In genomic region chr1:52660807-52661206, GRCh38 we compare ENCODE assay signal across 32 cellular contexts. TPM values are rescaled to one million over a fixed set of nuclear protein-coding genes. Genes with fewer than 3 reads are reported as not detected.
DNase-seq lines count a peak whose midpoint lies in the region; ATAC-seq and TF ChIP-seq lines count a peak whose summit lies in the region.
"Had no signal": no experiment of that assay in that cellular context is flagged by ENCODE, and none has a peak within 500 bp of the region (broad histone marks: within the 10 kb centered on the region; RNA-seq: fewer than 3 reads in every experiment).

No MANE protein-coding gene starts in this region.

- H3K79me2 ChIP-seq in neural progenitor cell (ENCODE audit: low read depth) (no peaks in the 10 kb centered on the region), GM23248 (ENCODE audit: insufficient read depth) (no peaks in the 10 kb centered on the region)

- H3K36me3 ChIP-seq in HUES48 (ENCODE audit: control insufficient read depth, insufficient read depth, low read length) (no peaks in the 10 kb centered on the region), neural progenitor cell (no peaks in the 10 kb centered on the region), GM23248 (ENCODE audit: low read depth) (no peaks in the 10 kb centered on the region)
- H3K36me3 ChIP-seq: esophagus squamous epithelium, MG63, pancreas, upper lobe of right lung had no signal

- H3K9me2 ChIP-seq in GM23248 (ENCODE audit: insufficient read depth): no peaks in the 10 kb centered on the region
- H3K9me2 ChIP-seq: SK-N-SH had no signal

- intact Hi-C loops in CD4-positive, alpha-beta T cell (cut with DNase I, micrococcal nuclease): loop anchor here in 1 of 2 experiments (10.0 kb wide), 1 partner anchor 56 kb away; the partner anchor contains the start of gene GPX7

- peaks cover 15% of the 10 kb centered on the region for H3K4me1 Mint-ChIP-seq in CD4-positive, alpha-beta T cell (ENCODE audit: low read depth)
- H3K4me1 Mint-ChIP-seq in brain (peaks cover 60% of the 10 kb centered on the region), neural progenitor cell (peaks cover 54% of the 10 kb centered on the region)

- WGBS in GM23248 (ENCODE audit: low coverage in 1 of 2, low lambda C conversion rate in 2 of 2, missing lambda C conversion rate in 2 of 2), 2 experiments: 72 to 75% methylated on average over 3 of the region's 3 CpGs

- ATAC-seq in CD4-positive, alpha-beta T cell (ENCODE audit: poor library complexity): no peak
- ATAC-seq: activated CD4-positive, alpha-beta T cell treated with anti-CD3 and anti-CD28 coated beads for 36 hours; GM12878; left cardiac atrium; pancreas; T-helper 17 cell; upper lobe of right lung had no signal

- no peaks in the 10 kb centered on the region for H3K9me3 ChIP-seq in CD4-positive, alpha-beta T cell (ENCODE audit: control insufficient read depth, low read length)
- H3K9me3 ChIP-seq in HUES48 (ENCODE audit: control insufficient read depth, insufficient read depth, low read length): no peaks in the 10 kb centered on the region
- H3K9me3 ChIP-seq in neural progenitor cell (ENCODE audit: low read depth): no peaks in the 10 kb centered on the region
- no peaks in the 10 kb centered on the region for H3K9me3 ChIP-seq in GM23248 (ENCODE audit: low read depth)
- H3K9me3 ChIP-seq: esophagus squamous epithelium, MG63, pancreas, SK-N-SH, upper lobe of right lung had no signal

- peaks cover 48% of the 10 kb centered on the region for H3K36me3 Mint-ChIP-seq in CD4-positive, alpha-beta T cell (ENCODE audit: low read depth)
- H3K36me3 Mint-ChIP-seq in brain (no peaks in the 10 kb centered on the region), neural progenitor cell (no peaks in the 10 kb centered on the region)

- H3K9ac ChIP-seq in HUES48 (ENCODE audit: low read depth, low read length): no peak overlapping the region
- H3K9ac ChIP-seq in neural progenitor cell: no peak overlapping the region
- no peak overlapping the region for H3K9ac ChIP-seq in GM23248
- H3K9ac ChIP-seq: BLaER1 treated with 17β-estradiol and CSF1 and Interleukin-3, amounts not matched to agents 10 nM and 100 nM; SK-N-SH had no signal

- H3K4me2 ChIP-seq in neural progenitor cell (peak overlapping the region; percentile 53), GM23248 (ENCODE audit: unreplicated experiment) (no peak overlapping the region)
- H3K4me2 ChIP-seq: BLaER1 treated with 17β-estradiol and CSF1 and Interleukin-3, amounts not matched to agents 10 nM and 100 nM; SK-N-SH had no signal

- CTCF ChIA-PET in CD4-positive, alpha-beta T cell (lab: Charles Lee): no interaction called here

- no peaks in the 10 kb centered on the region for H4K20me1 ChIP-seq in neural progenitor cell (ENCODE audit: low read depth)
- no peaks in the 10 kb centered on the region for H4K20me1 ChIP-seq in GM23248 (ENCODE audit: insufficient read depth)
- H4K20me1 ChIP-seq: BLaER1 treated with 17β-estradiol and CSF1 and Interleukin-3, amounts not matched to agents 10 nM and 100 nM had no signal

- no peaks in the 10 kb centered on the region for H3K27me3 Mint-ChIP-seq in CD4-positive, alpha-beta T cell
- H3K27me3 Mint-ChIP-seq in brain: peaks cover 3% of the 10 kb centered on the region
- H3K27me3 Mint-ChIP-seq in neural progenitor cell (ENCODE audit: insufficient read depth, low read depth): peaks cover 11% of the 10 kb centered on the region
- H3K27me3 Mint-ChIP-seq: activated CD4-positive, alpha-beta T cell treated with anti-CD3 and anti-CD28 coated beads for 36 hours; T-helper 17 cell had no signal

- H2AFZ ChIP-seq in neural progenitor cell (replicated peaks): no peak overlapping the region
- H2AFZ ChIP-seq in GM23248: no peak overlapping the region

- TF ChIP-seq CTCF in CD4-positive, alpha-beta T cell (IDR thresholded peaks at IDR 0.05): no peak
- no peak for TF ChIP-seq CTCF in brain (conservative IDR thresholded peaks at IDR 0.05)
- no peak for TF ChIP-seq CTCF in neural progenitor cell (IDR thresholded peaks at IDR 0.05)

- H3K27ac Mint-ChIP-seq in CD4-positive, alpha-beta T cell: peak overlapping the region; percentile 56
- peak overlapping the region in 3 of 5 experiments; percentile 69 to 98 (median 98) for H3K27ac Mint-ChIP-seq in brain
- peak overlapping the region; percentile 97 for H3K27ac Mint-ChIP-seq in neural progenitor cell
- H3K27ac Mint-ChIP-seq: T-helper 17 cell had no signal

- H3F3A ChIP-seq in neural progenitor cell (ENCODE audit: low read depth) (peaks cover 58% of the 10 kb centered on the region), GM23248 (ENCODE audit: insufficient read depth) (no peaks in the 10 kb centered on the region)

- DNase-seq in CD4-positive, alpha-beta T cell: no peak
- DNase-seq in neural progenitor cell (ENCODE audit: low spot score) (no peak), GM23248 (no peak), epidermal melanocyte (ENCODE audit: insufficient read length, low spot score) (no peak), superior temporal gyrus (ENCODE audit: extremely low spot score) (no peak), hippocampal formation (lab: John Stamatoyannopoulos, UW) (no peak)
- DNase-seq: activated CD4-positive, alpha-beta T cell treated with anti-CD3 and anti-CD28 coated beads for 36 hours; activated CD8-positive, alpha-beta memory T cell treated with anti-CD3 and anti-CD28 coated beads for 24 hours; activated gamma-delta T cell treated with Interleukin-2 at 50 U/mL for 16 hours; esophagus squamous epithelium; foreskin melanocyte; KG1; left cardiac atrium; MG63; NCI-H2081 treated with DMSO at 0.1 percent for 48 hours; NCI-H345; NCI-H748 treated with DMSO at 0.1 percent for 48 hours; pancreas; SK-N-SH; small intestine; stimulated activated CD4-positive, alpha-beta T cell treated with anti-CD3 and anti-CD28 coated beads, Interleukin-1b, Interleukin-23, amount 100 ng/mL, for 48 hours; T-helper 17 cell; upper lobe of right lung had no signal

- POLR2A ChIA-PET in CD4-positive, alpha-beta T cell (lab: Charles Lee): interaction anchor here (1.3 kb wide), 1 partner anchor 108 kb away, joined by 4 read pairs; the partner anchor contains the start of gene TUT4

- no peak overlapping the region for H3K4me3 Mint-ChIP-seq in CD4-positive, alpha-beta T cell
- H3K4me3 Mint-ChIP-seq in brain: peak overlapping the region in 1 of 5 experiments; percentile 65
- peak overlapping the region; percentile 25 for H3K4me3 Mint-ChIP-seq in neural progenitor cell
- H3K4me3 Mint-ChIP-seq: activated CD4-positive, alpha-beta T cell treated with anti-CD3 and anti-CD28 coated beads for 36 hours; T-helper 17 cell had no signal

- H3K27me3 ChIP-seq in CD4-positive, alpha-beta T cell (ENCODE audit: control insufficient read depth, insufficient read depth, low read length): no peaks in the 10 kb centered on the region
- H3K27me3 ChIP-seq in HUES48 (ENCODE audit: control insufficient read depth, insufficient read depth, low read length) (no peaks in the 10 kb centered on the region), neural progenitor cell (no peaks in the 10 kb centered on the region), GM23248 (replicated peaks; ENCODE audit: insufficient read depth) (no peaks in the 10 kb centered on the region)
- H3K27me3 ChIP-seq: BLaER1 treated with 17β-estradiol and CSF1 and Interleukin-3, amounts not matched to agents 10 nM and 100 nM; MG63; pancreas; upper lobe of right lung had no signal

- H3K4me1 ChIP-seq in HUES48 (ENCODE audit: control insufficient read depth, insufficient read depth, low read length) (peaks cover 37% of the 10 kb centered on the region), neural progenitor cell (peaks cover 23% of the 10 kb centered on the region), GM23248 (ENCODE audit: insufficient read depth) (no peaks in the 10 kb centered on the region)
- H3K4me1 ChIP-seq: pancreas, upper lobe of right lung had no signal

- H3K4me3 ChIP-seq in HUES48 (ENCODE audit: low read depth, low read length): peak overlapping the region; percentile 19; the same call in 1 of the 2 replicates
- H3K4me3 ChIP-seq in neural progenitor cell: no peak overlapping the region
- H3K4me3 ChIP-seq in GM23248: no peak overlapping the region
- H3K4me3 ChIP-seq: BLaER1 treated with 17β-estradiol and CSF1 and Interleukin-3, amounts not matched to agents 10 nM and 100 nM; coronary artery; esophagus squamous epithelium; GM12878; MG63; pancreas; upper lobe of right lung had no signal

- no peak overlapping the region for H3K27ac ChIP-seq in CD4-positive, alpha-beta T cell (ENCODE audit: low read depth, low read length)
- H3K27ac ChIP-seq in HUES48 (ENCODE audit: low read depth, low read length) (peak overlapping the region; percentile 84), neural progenitor cell (no peak overlapping the region), GM23248 (no peak overlapping the region)
- H3K27ac ChIP-seq: coronary artery, esophagus squamous epithelium, pancreas, RWPE1, upper lobe of right lung had no signal

- no peaks in the 10 kb centered on the region for H3K9me3 Mint-ChIP-seq in CD4-positive, alpha-beta T cell
- H3K9me3 Mint-ChIP-seq in brain: peaks cover 0 to 2% (median 0%) of the 10 kb centered on the region in 5 experiments
- H3K9me3 Mint-ChIP-seq in neural progenitor cell: no peaks in the 10 kb centered on the region

- in situ Hi-C loops in GM23248 (cut with MboI): no loop called here

RNA-seq across cellular contexts. Expression of gene SHISAL2A, which starts 27.8 kb away (rescaled TPM):
- 10 to 100 TPM; 25.9 to 28.4 TPM for total RNA-seq in CD4-positive, alpha-beta T cell
- polyA plus RNA-seq in brain (ENCODE audit: insufficient read depth, low read depth, low replicate concordance) (1.6 TPM), GM23248 (2016; fragmentation: Nextera tagmentation; extraction: Ambion mirVana) (not detected in 2 replicates)
- 0.11 and 0.87 TPM in 2 replicates for total RNA-seq in neural progenitor cell (ENCODE audit: low replicate concordance)
- not detected in 2 replicates for total RNA-seq in GM23248 (2014; rRNA removed; shearing (Covaris generic))
- total RNA-seq: lung microvascular endothelial cell, subcutaneous adipose tissue had no signal
- polyA plus RNA-seq: AG04450 had no signal

RNA-seq across cellular contexts. Expression of gene COA7, which starts 37.3 kb away (rescaled TPM):
- total RNA-seq in CD4-positive, alpha-beta T cell: 1 to 10 TPM in 1 of 2 experiments, under 1 TPM in 1; 0.99 to 1.1 TPM
- polyA plus RNA-seq in brain (ENCODE audit: insufficient read depth, low read depth, low replicate concordance): 11.9 TPM
- total RNA-seq in neural progenitor cell (ENCODE audit: low replicate concordance): 10.9 and 13.0 TPM in 2 replicates
- 5.1 and 6.9 TPM in 2 replicates for total RNA-seq in GM23248 (2014; rRNA removed; shearing (Covaris generic))
- 12.1 and 12.9 TPM in 2 replicates for polyA plus RNA-seq in GM23248 (2016; fragmentation: Nextera tagmentation; extraction: Ambion mirVana)

RNA-seq across cellular contexts. Expression of gene GPX7, which starts 58.6 kb away (rescaled TPM):
- 10 to 100 TPM; 11.7 to 12.5 TPM for total RNA-seq in CD4-positive, alpha-beta T cell
- polyA plus RNA-seq in brain (ENCODE audit: insufficient read depth, low read depth, low replicate concordance) (24.6 TPM), GM23248 (2016; fragmentation: Nextera tagmentation; extraction: Ambion mirVana) (36.1 and 39.7 TPM in 2 replicates)
- 21.9 and 31.6 TPM in 2 replicates for total RNA-seq in neural progenitor cell (ENCODE audit: low replicate concordance)
- total RNA-seq in GM23248 (2014; rRNA removed; shearing (Covaris generic)): 38.7 and 44.7 TPM in 2 replicates

Comparison
In these comparisons a context has a peak if more than half of its experiments do, and no peak if none do; other contexts are left out.
1. RNA of gene SHISAL2A, which starts 27.8 kb away (total RNA-seq): 25.9 to 28.4 TPM in CD4-positive, alpha-beta T cell; 0.11 to 0.87 TPM in neural progenitor cell and not detected in GM23248; every median in the first group is over 10 times any median in the second.
2. Peak in every context shown above with its lines, with median percentiles within 50 percentile points of each other: H3K27ac Mint-ChIP-seq.